10 cellular contexts compared by ENCODE assay signal in genomic region chr9:127835930-127836586, GRCh38. TPM values are rescaled to one million over a fixed set of nuclear protein-coding genes. Genes with fewer than 3 reads are reported as not detected.
DNase-seq lines count a peak whose midpoint lies in the region; ATAC-seq, FAIRE-seq and TF ChIP-seq lines count a peak whose summit lies in the region.
"Had no signal": no experiment of that assay in that cellular context is flagged by ENCODE, and none has a peak within 500 bp of the region (broad histone marks: within the 10 kb centered on the region; RNA-seq: fewer than 3 reads in every experiment).

No MANE protein-coding gene starts in this region.

- no peaks in the 10 kb centered on the region for H3K4me1 Mint-ChIP-seq in progenitor cell of endocrine pancreas (ENCODE audit: low read depth)

- no peaks in the 10 kb centered on the region for H3K36me3 ChIP-seq in small intestine (ENCODE audit: control insufficient read depth in 2 of 2, insufficient read depth in 2 of 2, low read length in 2 of 2)

- FAIRE-seq in small intestine (lab: Jason Lieb, UNC) = no peak
- FAIRE-seq: GM18507, islet of Langerhans had no signal

- H3K27me3 ChIP-seq in small intestine (ENCODE audit: control insufficient read depth in 2 of 2, insufficient read depth in 2 of 2, low read length in 2 of 2) = no peaks in the 10 kb centered on the region

- ATAC-seq in left cardiac atrium (peak; percentile 18 to 29), GM18505 (IDR thresholded peaks at IDR 0.05; ENCODE audit: unreplicated experiment) (no peak), GM21619 (IDR thresholded peaks at IDR 0.05; ENCODE audit: unreplicated experiment) (no peak), GM19455 (IDR thresholded peaks at IDR 0.05; ENCODE audit: unreplicated experiment) (no peak)

- peaks cover 0 to 12% of the 10 kb centered on the region in 2 donors for H3K4me1 ChIP-seq in small intestine (ENCODE audit: control insufficient read depth in 2 of 2, insufficient read depth in 1 of 2, low read depth in 1 of 2, low read length in 1 of 2)

- no peak overlapping the region for H3K4me3 Mint-ChIP-seq in progenitor cell of endocrine pancreas (ENCODE audit: low read depth)

- WGBS in small intestine, 3 donors = 46 to 72% (median 69%) methylated on average over 19 of the region's 19 CpGs

- H3K27me3 Mint-ChIP-seq in progenitor cell of endocrine pancreas = no peaks in the 10 kb centered on the region

- no peak for TF ChIP-seq CTCF in GM12865 (IDR thresholded peaks at IDR 0.05; ENCODE audit: insufficient read depth, low read depth, low read length, missing control alignments)
- no peak for TF ChIP-seq CTCF in WI38 (IDR thresholded peaks at IDR 0.05; ENCODE audit: low read depth, low read length)
- TF ChIP-seq CTCF in progenitor cell of endocrine pancreas (IDR thresholded peaks at IDR 0.05; ENCODE audit: unreplicated experiment) = no peak

- intact Hi-C loops in left cardiac atrium (cut with DNase I) = no loop called here

- H3K4me3 ChIP-seq in GM12865 (ENCODE audit: low read depth, low read length) (no peak overlapping the region), WI38 (ENCODE audit: low read depth, low read length) (peak overlapping the region; percentile 20; the same call in 1 of the 2 replicates), small intestine (ENCODE audit: low read depth in 1 of 2, low read length in 2 of 2) (no peak overlapping the region)

- H3K27ac Mint-ChIP-seq in progenitor cell of endocrine pancreas = no peak overlapping the region

- TF ChIP-seq POLR2A in GM18505 (IDR thresholded peaks at IDR 0.05; ENCODE audit: borderline replicate concordance, extremely low read depth, insufficient read depth, insufficient read length) = no peak

- peak overlapping the region; percentile 61 to 94 for H3K27ac ChIP-seq in small intestine (ENCODE audit: low read depth in 1 of 2, low read length in 1 of 2)

- DNase-seq in GM12865 (ENCODE audit: low read depth) (peak; percentile 27), left cardiac atrium (peak; percentile 75), small intestine (no peak), progenitor cell of endocrine pancreas (ENCODE audit: low spot score, unreplicated experiment) (no peak)

- no peaks in the 10 kb centered on the region for H3K36me3 Mint-ChIP-seq in progenitor cell of endocrine pancreas (ENCODE audit: insufficient read depth)

- no peaks in the 10 kb centered on the region for H3K9me3 ChIP-seq in small intestine (ENCODE audit: control insufficient read depth, low read depth)

- no peaks in the 10 kb centered on the region for H3K9me3 Mint-ChIP-seq in progenitor cell of endocrine pancreas (ENCODE audit: low read depth)

RNA-seq across cellular contexts. Expression of gene ENG, which starts 18.4 kb away (rescaled TPM):
- total RNA-seq in left cardiac atrium (100 to 1,000 TPM; 132 to 392 TPM), progenitor cell of endocrine pancreas (0.64 and 0.91 TPM in 2 replicates)
- polyA plus RNA-seq in small intestine = 10 to 100 TPM in 1 of 3 donors, 1 to 10 TPM in 2; 3.1 to 84.0 (median 5.7) TPM

RNA-seq across cellular contexts. Expression of gene FPGS, which starts 33.4 kb away (rescaled TPM):
- total RNA-seq in left cardiac atrium = 10 to 100 TPM; 40.4 to 59.5 TPM
- polyA plus RNA-seq in small intestine = 10 to 100 TPM; 24.4 to 45.8 (median 33.8) TPM
- total RNA-seq in progenitor cell of endocrine pancreas = 75.0 and 78.4 TPM in 2 replicates

RNA-seq across cellular contexts. Expression of gene AK1, which starts 41.4 kb away (rescaled TPM):
- 100 to 1,000 TPM; 593 to 626 TPM for total RNA-seq in left cardiac atrium
- 10 to 100 TPM; 50.8 to 60.6 (median 52.5) TPM for polyA plus RNA-seq in small intestine
- 46.2 and 46.5 TPM in 2 replicates for total RNA-seq in progenitor cell of endocrine pancreas

RNA-seq across cellular contexts. Expression of gene CDK9, which starts 50.2 kb away (rescaled TPM):
- 10 to 100 TPM; 58.3 to 64.2 TPM for total RNA-seq in left cardiac atrium
- 10 to 100 TPM; 34.0 to 35.1 (median 34.2) TPM for polyA plus RNA-seq in small intestine
- total RNA-seq in progenitor cell of endocrine pancreas = 90.9 and 100 TPM in 2 replicates

RNA-seq across cellular contexts. Expression of gene SH2D3C, which starts 57.6 kb away (rescaled TPM):
- total RNA-seq in left cardiac atrium (10 to 100 TPM; 18.4 to 21.5 TPM), progenitor cell of endocrine pancreas (2.0 and 2.6 TPM in 2 replicates)
- 10 to 100 TPM in 1 of 3 donors, 1 to 10 TPM in 1, under 1 TPM in 1; 0.67 to 12.6 (median 3.8) TPM for polyA plus RNA-seq in small intestine

Comparison
In these comparisons a context has a peak if more than half of its experiments do, and no peak if none do; other contexts are left out.
1. DNase-seq: peak in GM12865 (single experiment) and left cardiac atrium (single experiment); none in small intestine (single experiment) and progenitor cell of endocrine pancreas (single experiment).
2. ATAC-seq: peak in left cardiac atrium (2 of 2); none in GM18505 (single experiment), GM21619 (single experiment) and GM19455 (single experiment).
3. RNA of gene ENG, which starts 18.4 kb away (total RNA-seq): 132 to 392 TPM in left cardiac atrium; 0.64 to 0.91 TPM in progenitor cell of endocrine pancreas; every median in the first group is over 10 times any median in the second.
4. RNA of gene AK1, which starts 41.4 kb away (total RNA-seq): 593 to 626 TPM in left cardiac atrium; 46.2 to 46.5 TPM in progenitor cell of endocrine pancreas; every median in the first group is over 10 times any median in the second.